25 cellular contexts compared by ENCODE assay signal in genomic region chr16:53281859-53282258, GRCh38.
"Had no signal": no experiment of that assay in that cellular context is flagged by ENCODE, and none has a peak within 500 bp of the region (broad histone marks: within the 10 kb centered on the region; RNA-seq: fewer than 3 reads in every experiment).

No MANE protein-coding gene starts in this region.

- FAIRE-seq: astrocyte, RCC 7860 had no signal

- DNase-seq: activated B cell treated with CpG ODN at 0.5 μM for 24 hours; activated CD4-positive, alpha-beta T cell treated with anti-CD3 and anti-CD28 coated beads for 1 hour; activated CD4-positive, alpha-beta T cell treated with anti-CD3 and anti-CD28 coated beads, Interleukin-2, amount 10 ng/mL, durations not matched to agents 24 days and 14 days; activated CD4-positive, alpha-beta T cell treated with anti-CD3 and anti-CD28 coated beads, Interleukin-2, amount 50 U/mL, for 48 hours; activated CD8-positive, alpha-beta memory T cell treated with anti-CD3 and anti-CD28 coated beads, Interleukin-2, amount 10 ng/mL, durations not matched to agents 7 days and 5 days; activated effector memory CD4-positive, alpha-beta T cell treated with Interleukin-2 at 50 U/mL for 16 hours; activated naive CD4-positive, alpha-beta T cell; activated naive CD8-positive, alpha-beta T cell treated with anti-CD3 and anti-CD28 coated beads, Interleukin-2, amount 50 U/mL, for 24 hours; activated T-cell treated with anti-CD3 and anti-CD28 coated beads, Interleukin-2, amount 50 U/mL, for 24 hours; amniotic stem cell; KBM-7; NCI-H1092; NCI-H1417; NCI-H2029; NCI-H2107; NCI-H2171 treated with DMSO at 0.1 percent for 48 hours; NCI-H226; NCI-H510A; NCI-H526 treated with DMSO at 0.1 percent for 48 hours; NCI-H82; PC-3; SHP77 treated with DMSO at 0.1 percent for 48 hours had no signal

- ATAC-seq: activated CD8-positive, alpha-beta memory T cell treated with anti-CD3 and anti-CD28 coated beads, Interleukin-2, amount 10 ng/mL, durations not matched to agents 7 days and 5 days; activated naive CD4-positive, alpha-beta T cell treated with anti-CD3 and anti-CD28 coated beads, Interleukin-2, amount 50 U/mL, for 72 hours; activated naive CD8-positive, alpha-beta T cell treated with anti-CD3 and anti-CD28 coated beads, Interleukin-2, amount 50 U/mL, for 24 hours; PC-3 had no signal
